ENCODE assay signal across 1 cellular context in genomic region chr4:151276787-151277557, GRCh38.
TF ChIP-seq lines count a peak whose summit lies in the region.

TSS of gene PRSS48 (plus strand) at chr4:151277161. CDS start at chr4:151277173, 12 bp downstream.

TF ChIP-seq in HepG2, 621 proteins besides CTCF, POLR2A, EP300 and RAD21 (continued from another document):
- peak; percentile 59 for TF ChIP-seq ZNF687 (CRISPR knock-in tag; IDR thresholded peaks at IDR 0.05)
- 0 out of 2 replicates have a peak, but pooled peaks have one; percentile 19 for TF ChIP-seq MED1 (CRISPR knock-in tag; IDR thresholded peaks at IDR 0.05)
- TF ChIP-seq PPARG (CRISPR knock-in tag; conservative IDR thresholded peaks at IDR 0.05) = no peak
- no peak for TF ChIP-seq ZKSCAN8 (CRISPR knock-in tag; IDR thresholded peaks at IDR 0.05; ENCODE audit: borderline replicate concordance)
- TF ChIP-seq THAP7 (CRISPR knock-in tag; IDR thresholded peaks at IDR 0.05) = no peak; the same call in 1 of the 2 replicates
